In genomic region chr18:41416044-41416443, GRCh38 we compare ENCODE assay signal across 36 cellular contexts.
"Had no signal": no experiment of that assay in that cellular context is flagged by ENCODE, and none has a peak within 500 bp of the region (broad histone marks: within the 10 kb centered on the region; RNA-seq: fewer than 3 reads in every experiment).

No MANE protein-coding gene starts in this region.

- H3K27me3 ChIP-seq: adrenal gland, body of pancreas, brain microvascular endothelial cell, breast epithelium, cardiac muscle cell had no signal

- FAIRE-seq: astrocyte, TTC549 had no signal

- H3K4me3 ChIP-seq: adrenal gland, body of pancreas, breast epithelium, cardiac muscle cell had no signal

- DNase-seq: activated B cell treated with CpG ODN at 0.5 μM for 24 hours; activated CD4-positive, alpha-beta memory T cell treated with anti-CD3 and anti-CD28 coated beads for 36 hours; activated CD4-positive, alpha-beta T cell treated with anti-CD3 and anti-CD28 coated beads for 4 hours; activated CD4-positive, alpha-beta T cell treated with anti-CD3 and anti-CD28 coated beads, Interleukin-2, amount 10 ng/mL, durations not matched to agents 24 days and 14 days; activated CD4-positive, alpha-beta T cell treated with anti-CD3 and anti-CD28 coated beads, Interleukin-2, amount 50 U/mL, for 1 hour; activated CD4-positive, alpha-beta T cell treated with anti-CD3 and anti-CD28 coated beads, Interleukin-2, amount 50 U/mL, for 4 hours; activated CD4-positive, CD25-positive, alpha-beta regulatory T cell treated with anti-CD3 and anti-CD28 coated beads, Interleukin-2, amount 50 U/mL, for 72 hours; activated CD8-positive, alpha-beta memory T cell treated with anti-CD3 and anti-CD28 coated beads, Interleukin-2, amount 50 U/mL, for 4 hours; activated CD8-positive, alpha-beta T cell treated with anti-CD3 and anti-CD28 coated beads for 36 hours; activated effector memory CD4-positive, alpha-beta T cell treated with anti-CD3 and anti-CD28 coated beads, Interleukin-2, amount 50 U/mL, for 16 hours; activated gamma-delta T cell treated with Interleukin-2 at 50 U/mL for 16 hours; activated naive CD4-positive, alpha-beta T cell; activated naive CD4-positive, alpha-beta T cell treated with anti-CD3 and anti-CD28 coated beads for 36 hours; activated naive CD4-positive, alpha-beta T cell treated with anti-CD3 and anti-CD28 coated beads, Interleukin-2, amount 50 U/mL, for 16 hours; activated naive CD8-positive, alpha-beta T cell treated with anti-CD3 and anti-CD28 coated beads for 36 hours; activated T-cell treated with anti-CD3 and anti-CD28 coated beads for 4 hours; activated T-cell treated with anti-CD3 and anti-CD28 coated beads, Interleukin-2, amount 50 U/mL, for 1 hour; activated T-cell treated with anti-CD3 and anti-CD28 coated beads, Interleukin-2, amount 50 U/mL, for 4 hours; activated T-cell treated with anti-CD3 and anti-CD28 coated beads, Interleukin-2, amount 50 U/mL, for 72 hours; adrenal gland; amniotic stem cell; aorta; body of pancreas; brain microvascular endothelial cell; caudate nucleus; cerebellar nuclear complex; T-helper 1 cell; T-helper 2 cell; T-helper 9 cell had no signal

- H3K27ac ChIP-seq: adrenal gland, body of pancreas, brain microvascular endothelial cell, breast epithelium, cardiac muscle cell, VCaP had no signal

- H3K9me3 ChIP-seq: adrenal gland, body of pancreas, breast epithelium had no signal

- ATAC-seq: activated CD8-positive, alpha-beta T cell treated with anti-CD3 and anti-CD28 coated beads for 36 hours; activated naive CD4-positive, alpha-beta T cell treated with anti-CD3 and anti-CD28 coated beads, Interleukin-2, amount 50 U/mL, for 72 hours; activated T-cell treated with anti-CD3 and anti-CD28 coated beads, Interleukin-2, amount 50 U/mL, for 4 hours; activated T-cell treated with anti-CD3 and anti-CD28 coated beads, Interleukin-2, amount 50 U/mL, for 72 hours; activated T-helper 17 cell treated with anti-CD3 and anti-CD28 coated beads, Interleukin-2, amount 50 U/mL, for 72 hours; body of pancreas had no signal

- H3K36me3 ChIP-seq: adrenal gland, brain microvascular endothelial cell, breast epithelium, cardiac muscle cell had no signal

- H3K4me1 ChIP-seq: adrenal gland, body of pancreas, breast epithelium had no signal
